ENCODE assay signal across 8 cellular contexts in genomic region chr20:1399678-1400366, GRCh38. TPM values are rescaled to one million over a fixed set of nuclear protein-coding genes. Genes with fewer than 3 reads are reported as not detected.
A peak's percentile ranks its signal among the peaks of the same experiment; 100 is the strongest.
DNase-seq lines count a peak whose midpoint lies in the region; FAIRE-seq and TF ChIP-seq lines count a peak whose summit lies in the region.
"Not testable (repeated sequence)": the region's sequence is repeated elsewhere in the genome, so short reads cannot be mapped to it uniquely, and the experiment has no call there.

No MANE protein-coding gene starts in this region.

- not testable (repeated sequence) for H3K36me3 ChIP-seq in SJSA1; bronchial epithelial cell (ENCODE audit: control insufficient read depth, insufficient read depth, low read length); hepatocyte (replicated peaks; ENCODE audit: insufficient read depth, low read depth); osteoblast (ENCODE audit: insufficient read depth, low read length)

- H3K4me1 ChIP-seq in SJSA1 (replicated peaks) (peaks cover 12% of the 10 kb centered on the region), hepatocyte (ENCODE audit: insufficient read depth) (peaks cover 28% of the 10 kb centered on the region), osteoblast (ENCODE audit: insufficient read depth, low read length) (peaks cover 32% of the 10 kb centered on the region)

- not testable (repeated sequence) for H3K4me3 ChIP-seq in SJSA1; bronchial epithelial cell (ENCODE audit: low read depth, low read length); hepatocyte; osteoblast (ENCODE audit: insufficient read depth, low read length)

- H3K9me2 ChIP-seq in hepatocyte (replicated peaks; ENCODE audit: insufficient read depth), result not testable (repeated sequence)

- FAIRE-seq in bronchial epithelial cell (lab: Jason Lieb, UNC), result not testable (repeated sequence)

- H3K27ac ChIP-seq in SJSA1 (peak overlapping the region; percentile 35), hepatocyte (peak overlapping the region; percentile 88), osteoblast (ENCODE audit: low read depth, low read length) (peak overlapping the region; percentile 36)

- H3K79me2 ChIP-seq in hepatocyte; osteoblast (ENCODE audit: insufficient read depth, low read length): not testable (repeated sequence)

- H3K9me3 ChIP-seq in SJSA1 (replicated peaks); hepatocyte (ENCODE audit: low read depth); osteoblast (ENCODE audit: low read depth, low read length): not testable (repeated sequence)

- not testable (repeated sequence) for H2AFZ ChIP-seq in hepatocyte; osteoblast (ENCODE audit: low read length)

- WGBS in hepatocyte (ENCODE audit: low lambda C conversion rate, missing lambda C conversion rate), result 22% methylated on average over 8 of the region's 8 CpGs

- H3K4me2 ChIP-seq in hepatocyte, result peak overlapping the region; percentile 51
- not testable (repeated sequence) for H3K4me2 ChIP-seq in osteoblast (ENCODE audit: insufficient read depth, low read length)

- peak; percentile 93 for DNase-seq in A172 (ENCODE audit: low spot score)
- peak; percentile 88 for DNase-seq in ELR (ENCODE audit: low read depth)
- DNase-seq in NCI-H1092 treated with DMSO at 0.1 percent for 48 hours (lab: John Stamatoyannopoulos, UW), result peak; percentile 41
- peak; percentile 93 for DNase-seq in NCI-H69 (lab: John Stamatoyannopoulos, UW)
- peak in 1 of 2 experiments; percentile 50 for DNase-seq in SJSA1 (ENCODE audit: low read depth in 1 of 2, low spot score in 2 of 2)
- peak; percentile 80 for DNase-seq in bronchial epithelial cell (ENCODE audit: low read depth)
- DNase-seq in hepatocyte (ENCODE audit: low spot score), result peak; percentile 59
- DNase-seq in osteoblast (ENCODE audit: insufficient read length, low spot score, missing footprints), result not testable (repeated sequence)

- H4K20me1 ChIP-seq in hepatocyte (ENCODE audit: insufficient read depth, poor library complexity, severe bottlenecking); osteoblast (ENCODE audit: insufficient read depth, low read length): not testable (repeated sequence)

- not testable (repeated sequence) for H3K27me3 ChIP-seq in SJSA1 (replicated peaks); bronchial epithelial cell (ENCODE audit: control insufficient read depth, insufficient read depth, low read length); osteoblast (ENCODE audit: insufficient read depth, low read length)
- peaks cover 14% of the 10 kb centered on the region for H3K27me3 ChIP-seq in hepatocyte

- TF ChIP-seq CTCF in bronchial epithelial cell (IDR thresholded peaks at IDR 0.05; ENCODE audit: insufficient read depth, low read length, severe bottlenecking); hepatocyte (IDR thresholded peaks at IDR 0.05; ENCODE audit: poor library complexity); osteoblast (IDR thresholded peaks at IDR 0.05; ENCODE audit: extremely low read depth, low read depth, low read length): not testable (repeated sequence)

RNA-seq across cellular contexts. Expression of gene FKBP1A, which starts 7.0 kb away (rescaled TPM):
- 149 and 200 TPM in 2 replicates for total RNA-seq in A172 (2014; rRNA removed; shearing (Covaris generic))
- total RNA-seq in SJSA1 (2014; rRNA removed; shearing (Covaris generic)), result 75.3 and 98.6 TPM in 2 replicates
- total RNA-seq in bronchial epithelial cell, result 46.9 and 69.3 TPM in 2 replicates
- 99.5 and 121 TPM in 2 replicates for total RNA-seq in hepatocyte
- polyA plus RNA-seq in hepatocyte, result 149 and 161 TPM in 2 replicates
- 150 and 154 TPM in 2 replicates for total RNA-seq in osteoblast

Comparison
In these comparisons a context has a peak if more than half of its experiments do, and no peak if none do; other contexts are left out.
1. H3K27ac ChIP-seq: peak in every context shown above with its lines; median percentile 88 in hepatocyte; 36 in osteoblast; 35 in SJSA1.